ENCODE assay signal across 13 cellular contexts in genomic region chr11:2890466-2891241, GRCh38. TPM values are rescaled to one million over a fixed set of nuclear protein-coding genes. Genes with fewer than 3 reads are reported as not detected.
DNase-seq lines count a peak whose midpoint lies in the region; ATAC-seq and TF ChIP-seq lines count a peak whose summit lies in the region.
"Had no signal": no experiment of that assay in that cellular context is flagged by ENCODE, and none has a peak within 500 bp of the region (broad histone marks: within the 10 kb centered on the region; RNA-seq: fewer than 3 reads in every experiment).

No MANE protein-coding gene starts in this region.

- intact Hi-C loops in breast epithelium (cut with DNase I; ENCODE audit: low total_unique reads): loop anchor here (5.0 kb wide), 1 partner anchor 458 kb away; no protein-coding TSS in a partner anchor
- intact Hi-C loops in lower lobe of right lung (cut with DNase I): loop anchor here (5.0 to 10.0 kb wide), 2 partner anchors 358 to 446 kb away; partner anchors contain the start of genes KCNQ1 and TRPM5

- H3K9ac ChIP-seq in BLaER1: peak overlapping the region; percentile 74
- H3K9ac ChIP-seq: SK-N-SH had no signal

- no peaks in the 10 kb centered on the region for H3K27me3 Mint-ChIP-seq in stimulated activated memory B cell treated with anti-CD40 and anti-IgM and Interleukin-4, amounts not matched to agents 10 μg/mL and 1 μg/mL and 100 μg/mL, for 72 hours
- H3K27me3 Mint-ChIP-seq: stimulated activated naive CD8-positive, alpha-beta T cell treated with anti-CD3 and anti-CD28 coated beads, Interleukin-15, Interleukin-2, amounts not matched to agents 100 ng/mL and 50 ng/mL, for 24 hours had no signal

- H3K36me3 ChIP-seq in BLaER1 (no peaks in the 10 kb centered on the region), breast epithelium (no peaks in the 10 kb centered on the region), lower lobe of right lung (no peaks in the 10 kb centered on the region)

- H3K36me3 Mint-ChIP-seq in stimulated activated memory B cell treated with anti-CD40 and anti-IgM and Interleukin-4, amounts not matched to agents 10 μg/mL and 1 μg/mL and 100 μg/mL, for 72 hours: no peaks in the 10 kb centered on the region
- H3K36me3 Mint-ChIP-seq: CD8-positive, alpha-beta T cell had no signal

- H3K4me3 Mint-ChIP-seq in stimulated activated memory B cell treated with anti-CD40 and anti-IgM and Interleukin-4, amounts not matched to agents 10 μg/mL and 1 μg/mL and 100 μg/mL, for 72 hours: no peak overlapping the region
- H3K4me3 Mint-ChIP-seq: stimulated activated naive CD8-positive, alpha-beta T cell treated with anti-CD3 and anti-CD28 coated beads, Interleukin-15, Interleukin-2, amounts not matched to agents 100 ng/mL and 50 ng/mL, for 24 hours had no signal

- H3K9me3 ChIP-seq in BLaER1 (no peaks in the 10 kb centered on the region), breast epithelium (no peaks in the 10 kb centered on the region), lower lobe of right lung (no peaks in the 10 kb centered on the region)
- H3K9me3 ChIP-seq: SK-N-SH had no signal

- H3K4me1 Mint-ChIP-seq in stimulated activated memory B cell treated with anti-CD40 and anti-IgM and Interleukin-4, amounts not matched to agents 10 μg/mL and 1 μg/mL and 100 μg/mL, for 72 hours: peaks cover 29% of the 10 kb centered on the region

- no peaks in the 10 kb centered on the region for H4K20me1 ChIP-seq in BLaER1

- no peak for TF ChIP-seq EP300 in Ishikawa (IDR thresholded peaks at IDR 0.05; ENCODE audit: borderline replicate concordance)

- DNase-seq in breast epithelium (ENCODE audit: low spot score in 2 of 2) (peak; percentile 77 to 80), lower lobe of right lung (peak; percentile 81), retina (no peak), amygdala (lab: John Stamatoyannopoulos, UW) (no peak)
- DNase-seq in stimulated activated CD4-positive, alpha-beta T cell treated with anti-CD3 and anti-CD28 coated beads, Interleukin-1b, Interleukin-23, amount 100 ng/mL, for 48 hours: no peak
- DNase-seq: cortex of kidney, Kasumi-1 had no signal

- peak; percentile 34 to 37 for ATAC-seq in lower lobe of right lung
- no peak for ATAC-seq in stimulated activated memory B cell treated with anti-CD40 and anti-IgM and Interleukin-4, amounts not matched to agents 10 μg/mL and 1 μg/mL and 100 μg/mL, for 72 hours
- ATAC-seq: CD8-positive, alpha-beta T cell had no signal

- no peaks in the 10 kb centered on the region for H3K27me3 ChIP-seq in BLaER1
- H3K27me3 ChIP-seq in breast epithelium: no peaks in the 10 kb centered on the region
- no peaks in the 10 kb centered on the region for H3K27me3 ChIP-seq in lower lobe of right lung (ENCODE audit: low read depth)

- H3K27ac Mint-ChIP-seq in stimulated activated memory B cell treated with anti-CD40 and anti-IgM and Interleukin-4, amounts not matched to agents 10 μg/mL and 1 μg/mL and 100 μg/mL, for 72 hours: no peak overlapping the region
- H3K27ac Mint-ChIP-seq: CD8-positive, alpha-beta T cell; stimulated activated naive CD8-positive, alpha-beta T cell treated with anti-CD3 and anti-CD28 coated beads, Interleukin-15, Interleukin-2, amounts not matched to agents 100 ng/mL and 50 ng/mL, for 24 hours had no signal

- TF ChIP-seq POLR2A in breast epithelium (IDR thresholded peaks at IDR 0.05): no peak

- peaks cover 67% of the 10 kb centered on the region for H3K4me1 ChIP-seq in BLaER1
- peaks cover 8 to 20% of the 10 kb centered on the region in 2 donors for H3K4me1 ChIP-seq in breast epithelium
- peaks cover 42% of the 10 kb centered on the region for H3K4me1 ChIP-seq in lower lobe of right lung

- H3K4me2 ChIP-seq in BLaER1: peak overlapping the region; percentile 93
- H3K4me2 ChIP-seq: SK-N-SH had no signal

- TF ChIP-seq CTCF in breast epithelium (IDR thresholded peaks at IDR 0.05) (no peak), lower lobe of right lung (IDR thresholded peaks at IDR 0.05) (no peak)

- H3K27ac ChIP-seq in BLaER1: peak overlapping the region; percentile 88
- peak overlapping the region; percentile 21 to 54 for H3K27ac ChIP-seq in breast epithelium
- H3K27ac ChIP-seq in lower lobe of right lung: no peak overlapping the region

- no peak for TF ChIP-seq RAD21 in Ishikawa (IDR thresholded peaks at IDR 0.05; ENCODE audit: low read depth)

- no peaks in the 10 kb centered on the region for H3K9me3 Mint-ChIP-seq in stimulated activated memory B cell treated with anti-CD40 and anti-IgM and Interleukin-4, amounts not matched to agents 10 μg/mL and 1 μg/mL and 100 μg/mL, for 72 hours
- H3K9me3 Mint-ChIP-seq: CD8-positive, alpha-beta T cell; stimulated activated naive CD8-positive, alpha-beta T cell treated with anti-CD3 and anti-CD28 coated beads, Interleukin-15, Interleukin-2, amounts not matched to agents 100 ng/mL and 50 ng/mL, for 24 hours had no signal

- H3K4me3 ChIP-seq in BLaER1 (no peak overlapping the region; the same call in 1 of the 2 replicates), breast epithelium (peak overlapping the region in 2 of 3 donors; percentile 7 to 34), lower lobe of right lung (no peak overlapping the region)

TF ChIP-seq in Ishikawa, 13 proteins besides CTCF, POLR2A, EP300 and RAD21:
- no peak for TF ChIP-seq CREB1 (IDR thresholded peaks at IDR 0.05; ENCODE audit: low read depth)
- no peak for TF ChIP-seq REST (IDR thresholded peaks at IDR 0.05; ENCODE audit: low read depth)
- TF ChIP-seq TCF12 (IDR thresholded peaks at IDR 0.05; ENCODE audit: low read depth): peak; percentile 73
- TF ChIP-seq YY1 (IDR thresholded peaks at IDR 0.05; ENCODE audit: low read depth): no peak
- TF ChIP-seq ZBTB7A (IDR thresholded peaks at IDR 0.05; ENCODE audit: low read depth): peak; percentile 98
- TF ChIP-seq MAX (IDR thresholded peaks at IDR 0.05): peak; percentile 34; the same call in 1 of the 2 replicates
- TF ChIP-seq NFIC (IDR thresholded peaks at IDR 0.05): peak; percentile 72
- TF ChIP-seq FOXM1 (IDR thresholded peaks at IDR 0.05; ENCODE audit: borderline replicate concordance, low read depth): no peak; the same call in 1 of the 2 replicates
- TF ChIP-seq CEBPB (IDR thresholded peaks at IDR 0.05): no peak
- no peak for TF ChIP-seq TEAD4 (IDR thresholded peaks at IDR 0.05)
- peak; percentile 8; the same call in 1 of the 2 replicates for TF ChIP-seq EGR1 (IDR thresholded peaks at IDR 0.05)
- TF ChIP-seq USF1 (IDR thresholded peaks at IDR 0.05): no peak; the same call in 1 of the 2 replicates
TF ChIP-seq in Ishikawa: peak in this region for 5.

RNA-seq across cellular contexts. Expression of gene CDKN1C, which starts 5.1 kb away (rescaled TPM):
- 100 to 1,000 TPM in 1 of 3 donors, 10 to 100 TPM in 2; 48.2 to 136 (median 88.8) TPM for total RNA-seq in breast epithelium
- total RNA-seq in lower lobe of right lung: 39.5 TPM

RNA-seq across cellular contexts. Expression of gene PHLDA2, which starts 38.6 kb away (rescaled TPM):
- total RNA-seq in breast epithelium (1 to 10 TPM in 2 of 3 donors, not detected in 1; 2.0 to 2.3 TPM), lower lobe of right lung (7.2 TPM)

Comparison
In these comparisons a context has a peak if more than half of its experiments do, and no peak if none do; other contexts are left out.
1. H3K4me3 ChIP-seq: peak in breast epithelium (2 of 3); none in BLaER1 (single experiment) and lower lobe of right lung (single experiment).
2. DNase-seq: peak in breast epithelium (2 of 2) and lower lobe of right lung (single experiment); none in stimulated activated CD4-positive, alpha-beta T cell treated with anti-CD3 and anti-CD28 coated beads, Interleukin-1b, Interleukin-23, amount 100 ng/mL, for 48 hours (single experiment), retina (single experiment) and amygdala (0 of 56).